ENCODE assay signal across 20 cellular contexts in the genomic region with DNA sequence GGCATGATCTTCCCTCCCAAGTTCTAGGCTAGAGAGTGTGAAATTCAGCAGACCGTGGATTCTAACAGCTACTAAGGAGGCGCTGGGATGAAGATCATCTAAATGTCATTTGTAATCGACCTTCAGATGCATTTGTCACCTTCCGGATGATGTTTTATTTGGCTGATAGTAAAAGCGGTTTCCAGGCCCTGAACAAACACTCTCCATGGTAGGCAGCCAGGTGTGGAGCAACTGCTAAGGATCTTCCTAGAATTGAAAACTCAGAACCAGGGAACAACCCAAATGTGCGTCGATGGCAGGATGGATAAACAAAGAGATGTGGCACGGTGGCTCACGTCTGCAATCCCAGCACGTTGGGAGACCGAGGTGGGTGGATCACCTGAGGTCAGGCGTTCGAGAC.
DNase-seq lines count a peak whose midpoint lies in the region; ATAC-seq and TF ChIP-seq lines count a peak whose summit lies in the region.
"Had no signal": no experiment of that assay in that cellular context is flagged by ENCODE, and none has a peak within 500 bp of the region (broad histone marks: within the 10 kb centered on the region; RNA-seq: fewer than 3 reads in every experiment).

No MANE protein-coding gene starts in this region.

- TF ChIP-seq POLR2A in testis (IDR thresholded peaks at IDR 0.05), result no peak

- intact Hi-C loops in testis (cut with DNase I; ENCODE audit: low total_unique reads), result no loop called here

- no peaks in the 10 kb centered on the region for H3K27me3 ChIP-seq in testis
- H3K27me3 ChIP-seq: neutrophil had no signal

- no peaks in the 10 kb centered on the region for H3K9me3 ChIP-seq in testis
- H3K9me3 ChIP-seq: neutrophil, psoas muscle had no signal

- 80 to 86% methylated on average over 13 of the region's 13 CpGs for WGBS in testis, 2 donors

- H3K4me1 Mint-ChIP-seq in activated naive CD8-positive, alpha-beta T cell treated with anti-CD3 and anti-CD28 coated beads, Interleukin-2, amount 50 U/mL, for 24 hours, result peaks cover 7% of the 10 kb centered on the region

- H3K27ac ChIP-seq in testis, result no peak overlapping the region
- H3K27ac ChIP-seq: 22Rv1, HL-60, neutrophil, psoas muscle had no signal

- no peaks in the 10 kb centered on the region for H3K36me3 ChIP-seq in testis (ENCODE audit: low read depth, missing control alignments)
- H3K36me3 ChIP-seq: neutrophil had no signal

- H3K36me3 Mint-ChIP-seq in activated naive CD8-positive, alpha-beta T cell treated with anti-CD3 and anti-CD28 coated beads, Interleukin-2, amount 50 U/mL, for 24 hours (ENCODE audit: low read depth), result no peaks in the 10 kb centered on the region
- H3K36me3 Mint-ChIP-seq: activated naive CD8-positive, alpha-beta T cell; CD4-positive, alpha-beta memory T cell had no signal

- ATAC-seq in activated naive CD8-positive, alpha-beta T cell treated with anti-CD3 and anti-CD28 coated beads, Interleukin-2, amount 50 U/mL, for 24 hours, result no peak
- ATAC-seq in HG03045 (IDR thresholded peaks at IDR 0.05; ENCODE audit: unreplicated experiment) (no peak), GM18517 (IDR thresholded peaks at IDR 0.05; ENCODE audit: unreplicated experiment) (no peak)
- ATAC-seq: HepG2, psoas muscle had no signal

- H3K9me3 Mint-ChIP-seq in activated naive CD8-positive, alpha-beta T cell treated with anti-CD3 and anti-CD28 coated beads, Interleukin-2, amount 50 U/mL, for 24 hours, result no peaks in the 10 kb centered on the region
- H3K9me3 Mint-ChIP-seq: CD4-positive, alpha-beta memory T cell; central memory CD8-positive, alpha-beta T cell had no signal

- peaks cover 19% of the 10 kb centered on the region for H3K27me3 Mint-ChIP-seq in activated naive CD8-positive, alpha-beta T cell treated with anti-CD3 and anti-CD28 coated beads, Interleukin-2, amount 50 U/mL, for 24 hours

- TF ChIP-seq CTCF in testis (IDR thresholded peaks at IDR 0.05), result no peak

- DNase-seq in NCI-H2107 treated with DMSO at 0.1 percent for 48 hours (lab: John Stamatoyannopoulos, UW; ENCODE audit: unreplicated experiment), result peak; percentile 91
- no peak for DNase-seq in NCI-H2107 (lab: John Stamatoyannopoulos, UW)
- DNase-seq in NCI-H2081 (lab: John Stamatoyannopoulos, UW), result peak; percentile 55 to 93
- peak; percentile 79 for DNase-seq in NCI-H774 (lab: John Stamatoyannopoulos, UW)
- DNase-seq in activated naive CD8-positive, alpha-beta T cell treated with anti-CD3 and anti-CD28 coated beads, Interleukin-2, amount 50 U/mL, for 24 hours, result no peak
- no peak for DNase-seq in testis
- DNase-seq: CD4-positive, alpha-beta memory T cell; GOT3; NCI-H1436; NCI-H526 treated with DMSO at 0.1 percent for 48 hours; psoas muscle; Right ventricle myocardium superior had no signal

- no peak overlapping the region for H3K4me3 Mint-ChIP-seq in activated naive CD8-positive, alpha-beta T cell treated with anti-CD3 and anti-CD28 coated beads, Interleukin-2, amount 50 U/mL, for 24 hours
- H3K4me3 Mint-ChIP-seq: activated naive CD8-positive, alpha-beta T cell; CD4-positive, alpha-beta memory T cell; central memory CD8-positive, alpha-beta T cell had no signal

- no peaks in the 10 kb centered on the region for H3K4me1 ChIP-seq in testis
- H3K4me1 ChIP-seq: psoas muscle had no signal

- no peak overlapping the region for H3K27ac Mint-ChIP-seq in activated naive CD8-positive, alpha-beta T cell treated with anti-CD3 and anti-CD28 coated beads, Interleukin-2, amount 50 U/mL, for 24 hours
- H3K27ac Mint-ChIP-seq: activated naive CD8-positive, alpha-beta T cell had no signal

- no peak overlapping the region for H3K4me3 ChIP-seq in testis
- H3K4me3 ChIP-seq: psoas muscle had no signal

Comparison
In these comparisons a context has a peak if more than half of its experiments do, and no peak if none do; other contexts are left out.
1. DNase-seq: peak in NCI-H2107 treated with DMSO at 0.1 percent for 48 hours (single experiment), NCI-H2081 (2 of 2) and NCI-H774 (single experiment); none in NCI-H2107 (single experiment), activated naive CD8-positive, alpha-beta T cell treated with anti-CD3 and anti-CD28 coated beads, Interleukin-2, amount 50 U/mL, for 24 hours (single experiment) and testis (single experiment).